Comparison of ENCODE assay signal across 23 cellular contexts in the genomic region with DNA sequence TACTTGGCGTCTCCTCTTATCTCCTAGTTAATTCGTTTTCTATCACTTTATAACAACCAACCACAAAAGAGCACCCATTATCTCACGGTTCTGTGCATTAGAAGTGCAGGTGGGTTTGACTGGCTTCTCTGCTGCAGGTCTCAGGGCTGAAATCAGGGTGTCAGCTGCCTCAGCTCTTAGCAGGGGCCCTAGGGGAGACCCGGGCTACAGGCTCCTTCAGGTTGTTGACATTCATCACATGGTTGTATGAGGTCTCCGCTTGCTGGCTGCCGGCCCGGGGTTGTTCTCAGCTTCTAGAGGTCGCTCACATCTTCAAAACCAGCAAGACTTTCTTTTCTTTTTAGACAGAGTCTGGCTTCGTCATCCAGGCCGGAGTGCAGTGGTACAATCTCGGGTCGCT. TPM values are rescaled to one million over a fixed set of nuclear protein-coding genes. Genes with fewer than 3 reads are reported as not detected.
DNase-seq lines count a peak whose midpoint lies in the region; ATAC-seq and TF ChIP-seq lines count a peak whose summit lies in the region.
"Had no signal": no experiment of that assay in that cellular context is flagged by ENCODE, and none has a peak within 500 bp of the region (broad histone marks: within the 10 kb centered on the region; RNA-seq: fewer than 3 reads in every experiment).

No MANE protein-coding gene starts in this region.

- peak overlapping the region in 2 of 8 donors; percentile 23 to 46 for H3K27ac Mint-ChIP-seq in CD8-positive, alpha-beta memory T cell
- no peak overlapping the region for H3K27ac Mint-ChIP-seq in activated T-helper 1 cell treated with anti-CD3 and anti-CD28 coated beads, Interleukin-12 subunit alpha, Interleukin-12 subunit beta, Interleukin-2, Interleukin-4 antibody, amounts not matched to agents 30 ng/mL and 10 ng/mL and 1 ng/mL, durations not matched to agents 14 hours and 24 hours and 36 hours
- H3K27ac Mint-ChIP-seq in neural crest cell (ENCODE audit: unreplicated experiment): no peak overlapping the region
- H3K27ac Mint-ChIP-seq: activated CD8-positive, alpha-beta T cell treated with anti-CD3 and anti-CD28 coated beads for 36 hours; activated naive CD4-positive, alpha-beta T cell treated with anti-CD3 and anti-CD28 coated beads, Interleukin-2, amount 10 ng/mL, durations not matched to agents 7 days and 5 days; activated T-cell treated with anti-CD3 and anti-CD28 coated beads, Interleukin-2, amount 50 U/mL, for 24 hours; WTC11 had no signal

- no peak overlapping the region for H3K56ac ChIP-seq in mesendoderm (ENCODE audit: low read length)

- no peak overlapping the region for H3K4ac ChIP-seq in mesendoderm (ENCODE audit: low read depth, low read length)

- no peak overlapping the region for H3K9ac ChIP-seq in mesendoderm (ENCODE audit: low read length)

- peaks cover under 1% of the 10 kb centered on the region for H3K36me3 ChIP-seq in CD8-positive, alpha-beta memory T cell (ENCODE audit: insufficient read depth, low read length)
- H3K36me3 ChIP-seq in mesendoderm (ENCODE audit: control insufficient read depth, insufficient read depth, low read length): peaks cover 5% of the 10 kb centered on the region

- intact Hi-C loops in activated T-helper 1 cell treated with anti-CD3 and anti-CD28 coated beads, Interleukin-12 subunit alpha, Interleukin-12 subunit beta, Interleukin-2, Interleukin-4 antibody, amounts not matched to agents 30 ng/mL and 10 ng/mL and 1 ng/mL, durations not matched to agents 14 hours and 24 hours and 36 hours (cut with micrococcal nuclease): no loop called here

- H4K5ac ChIP-seq in mesendoderm (ENCODE audit: low read length): no peak overlapping the region

- peaks cover 0 to 7% (median 0%) of the 10 kb centered on the region in 3 donors for H3K36me3 Mint-ChIP-seq in CD8-positive, alpha-beta memory T cell
- H3K36me3 Mint-ChIP-seq in activated T-helper 1 cell treated with anti-CD3 and anti-CD28 coated beads, Interleukin-12 subunit alpha, Interleukin-12 subunit beta, Interleukin-2, Interleukin-4 antibody, amounts not matched to agents 30 ng/mL and 10 ng/mL and 1 ng/mL, durations not matched to agents 14 hours and 24 hours and 36 hours (ENCODE audit: low read depth): peaks cover 4% of the 10 kb centered on the region
- no peaks in the 10 kb centered on the region for H3K36me3 Mint-ChIP-seq in neural crest cell (ENCODE audit: low read depth)

- no peak overlapping the region for H2BK5ac ChIP-seq in mesendoderm (ENCODE audit: low read length)

- no peak overlapping the region for H3K4me2 ChIP-seq in mesendoderm (ENCODE audit: low read length)

- H3K9me3 ChIP-seq in CD8-positive, alpha-beta memory T cell (ENCODE audit: low read length): no peaks in the 10 kb centered on the region
- H3K9me3 ChIP-seq: esophagus squamous epithelium, vagina had no signal

- peak overlapping the region in 5 of 7 donors; percentile 21 to 79 (median 44) for H3K4me3 Mint-ChIP-seq in CD8-positive, alpha-beta memory T cell
- H3K4me3 Mint-ChIP-seq in activated T-helper 1 cell treated with anti-CD3 and anti-CD28 coated beads, Interleukin-12 subunit alpha, Interleukin-12 subunit beta, Interleukin-2, Interleukin-4 antibody, amounts not matched to agents 30 ng/mL and 10 ng/mL and 1 ng/mL, durations not matched to agents 14 hours and 24 hours and 36 hours: peak overlapping the region; percentile 49
- H3K4me3 Mint-ChIP-seq in neural crest cell: peak overlapping the region; percentile 78
- H3K4me3 Mint-ChIP-seq: activated CD8-positive, alpha-beta T cell treated with anti-CD3 and anti-CD28 coated beads for 36 hours; activated naive CD4-positive, alpha-beta T cell treated with anti-CD3 and anti-CD28 coated beads, Interleukin-2, amount 10 ng/mL, durations not matched to agents 7 days and 5 days; H9; WTC11 had no signal

- peaks cover 5 to 16% (median 8%) of the 10 kb centered on the region in 3 donors for H3K4me1 Mint-ChIP-seq in CD8-positive, alpha-beta memory T cell
- peaks cover 16% of the 10 kb centered on the region for H3K4me1 Mint-ChIP-seq in activated T-helper 1 cell treated with anti-CD3 and anti-CD28 coated beads, Interleukin-12 subunit alpha, Interleukin-12 subunit beta, Interleukin-2, Interleukin-4 antibody, amounts not matched to agents 30 ng/mL and 10 ng/mL and 1 ng/mL, durations not matched to agents 14 hours and 24 hours and 36 hours (ENCODE audit: low read depth)
- H3K4me1 Mint-ChIP-seq in neural crest cell: peaks cover 17% of the 10 kb centered on the region

- H3K27me3 Mint-ChIP-seq in CD8-positive, alpha-beta memory T cell: no peaks in the 10 kb centered on the region
- peaks cover 1% of the 10 kb centered on the region for H3K27me3 Mint-ChIP-seq in activated T-helper 1 cell treated with anti-CD3 and anti-CD28 coated beads, Interleukin-12 subunit alpha, Interleukin-12 subunit beta, Interleukin-2, Interleukin-4 antibody, amounts not matched to agents 30 ng/mL and 10 ng/mL and 1 ng/mL, durations not matched to agents 14 hours and 24 hours and 36 hours (ENCODE audit: insufficient read depth)
- peaks cover under 1% of the 10 kb centered on the region for H3K27me3 Mint-ChIP-seq in neural crest cell (ENCODE audit: low read depth)
- H3K27me3 Mint-ChIP-seq: activated CD8-positive, alpha-beta T cell treated with anti-CD3 and anti-CD28 coated beads for 36 hours; activated naive CD4-positive, alpha-beta T cell treated with anti-CD3 and anti-CD28 coated beads, Interleukin-2, amount 10 ng/mL, durations not matched to agents 7 days and 5 days; activated T-cell treated with anti-CD3 and anti-CD28 coated beads, Interleukin-2, amount 50 U/mL, for 24 hours had no signal

- H3K27me3 ChIP-seq in CD8-positive, alpha-beta memory T cell (ENCODE audit: insufficient read depth, low read length, poor library complexity, severe bottlenecking): no peaks in the 10 kb centered on the region
- H3K27me3 ChIP-seq in mesendoderm (ENCODE audit: insufficient read depth, low read length, poor library complexity): no peaks in the 10 kb centered on the region
- H3K27me3 ChIP-seq: esophagus squamous epithelium, vagina had no signal

- no peak overlapping the region for H2BK15ac ChIP-seq in mesendoderm (replicated peaks; ENCODE audit: low read depth)

- peaks cover 15% of the 10 kb centered on the region for H3K79me1 ChIP-seq in mesendoderm (ENCODE audit: low read length)

- TF ChIP-seq CTCF in neural crest cell (conservative IDR thresholded peaks at IDR 0.05): no peak

- H3K79me2 ChIP-seq in mesendoderm (ENCODE audit: control insufficient read depth, insufficient read depth, low read length): peaks cover 12% of the 10 kb centered on the region

- H3K9me3 Mint-ChIP-seq in CD8-positive, alpha-beta memory T cell: no peaks in the 10 kb centered on the region
- H3K9me3 Mint-ChIP-seq in activated T-helper 1 cell treated with anti-CD3 and anti-CD28 coated beads, Interleukin-12 subunit alpha, Interleukin-12 subunit beta, Interleukin-2, Interleukin-4 antibody, amounts not matched to agents 30 ng/mL and 10 ng/mL and 1 ng/mL, durations not matched to agents 14 hours and 24 hours and 36 hours: no peaks in the 10 kb centered on the region
- no peaks in the 10 kb centered on the region for H3K9me3 Mint-ChIP-seq in neural crest cell
- H3K9me3 Mint-ChIP-seq: activated CD8-positive, alpha-beta T cell treated with anti-CD3 and anti-CD28 coated beads for 36 hours; activated naive CD4-positive, alpha-beta T cell treated with anti-CD3 and anti-CD28 coated beads, Interleukin-2, amount 10 ng/mL, durations not matched to agents 7 days and 5 days; activated T-cell treated with anti-CD3 and anti-CD28 coated beads, Interleukin-2, amount 50 U/mL, for 24 hours; H9 had no signal

- DNase-seq in NCI-H2029 treated with DMSO at 0.1 percent for 48 hours (lab: John Stamatoyannopoulos, UW): peak; percentile 49
- DNase-seq in NCI-H2029 (lab: John Stamatoyannopoulos, UW): no peak
- no peak for DNase-seq in CD8-positive, alpha-beta memory T cell
- DNase-seq in activated T-helper 1 cell treated with anti-CD3 and anti-CD28 coated beads, Interleukin-12 subunit alpha, Interleukin-12 subunit beta, Interleukin-2, Interleukin-4 antibody, amounts not matched to agents 30 ng/mL and 10 ng/mL and 1 ng/mL, durations not matched to agents 14 hours and 24 hours and 36 hours (ENCODE audit: low spot score): no peak
- no peak for DNase-seq in neural crest cell (ENCODE audit: low read depth, low spot score)
- no peak for DNase-seq in mesendoderm
- DNase-seq in HPDE6-E6E7 (ENCODE audit: extremely low spot score): no peak
- DNase-seq: 8988T; activated CD8-positive, alpha-beta T cell treated with anti-CD3 and anti-CD28 coated beads for 36 hours; activated naive CD4-positive, alpha-beta T cell treated with anti-CD3 and anti-CD28 coated beads, Interleukin-2, amount 10 ng/mL, durations not matched to agents 7 days and 5 days; activated T-cell treated with anti-CD3 and anti-CD28 coated beads, Interleukin-2, amount 50 U/mL, for 24 hours; esophagus squamous epithelium; H9; KG1; left cardiac atrium; NCI-H2081 treated with DMSO at 0.1 percent for 48 hours; NCI-H526; PC-3; stimulated activated CD8-positive, alpha-beta memory T cell treated with anti-CD3 and anti-CD28 coated beads, Interleukin-4, amount 100 ng/mL, for 48 hours; T-helper 2 cell had no signal

- CTCF ChIA-PET in CD8-positive, alpha-beta memory T cell (lab: Charles Lee): interaction anchor here (1.4 kb wide), 1 partner anchor 14 kb away, joined by 8 read pairs; a partner anchor contains a TSS

- ATAC-seq in GM18858 (IDR thresholded peaks at IDR 0.05; ENCODE audit: unreplicated experiment): no peak
- ATAC-seq: activated CD8-positive, alpha-beta T cell treated with anti-CD3 and anti-CD28 coated beads for 36 hours; left cardiac atrium; PC-3; WTC11 had no signal

- POLR2A ChIA-PET in CD8-positive, alpha-beta memory T cell (lab: Charles Lee): no interaction called here

- H2AK5ac ChIP-seq in mesendoderm (ENCODE audit: low read length): no peak overlapping the region

- H3K4me1 ChIP-seq in CD8-positive, alpha-beta memory T cell (ENCODE audit: insufficient read depth, low read length): peaks cover 15% of the 10 kb centered on the region
- no peaks in the 10 kb centered on the region for H3K4me1 ChIP-seq in mesendoderm (ENCODE audit: control insufficient read depth, low read depth, low read length)

- no peak overlapping the region for H3K23ac ChIP-seq in mesendoderm (ENCODE audit: low read length)

- WGBS in mesendoderm (ENCODE audit: extremely low coverage, insufficient coverage, low lambda C conversion rate): no CpG with 5 or more reads among the region's 12 CpGs

- no peak overlapping the region for H3K4me3 ChIP-seq in CD8-positive, alpha-beta memory T cell (ENCODE audit: low read length)
- H3K4me3 ChIP-seq in mesendoderm (ENCODE audit: low read length): no peak overlapping the region
- H3K4me3 ChIP-seq: esophagus squamous epithelium, vagina had no signal

- H3K27ac ChIP-seq in CD8-positive, alpha-beta memory T cell (ENCODE audit: low read depth, low read length): no peak overlapping the region
- no peak overlapping the region for H3K27ac ChIP-seq in mesendoderm (ENCODE audit: low read depth, low read length)
- H3K27ac ChIP-seq: esophagus squamous epithelium, vagina had no signal

- H3K18ac ChIP-seq in mesendoderm (ENCODE audit: low read length): no peak overlapping the region

- no peak overlapping the region for H2BK120ac ChIP-seq in mesendoderm (ENCODE audit: low read depth, low read length)

- no peak overlapping the region for H4K8ac ChIP-seq in mesendoderm (ENCODE audit: low read depth, low read length)

RNA-seq across cellular contexts. Expression of a gene that starts 2.9 kb away (rescaled TPM):
- total RNA-seq in CD8-positive, alpha-beta memory T cell: 10 to 100 TPM; 71.2 to 72.5 TPM
- polyA plus RNA-seq in CD8-positive, alpha-beta memory T cell: 11.2 TPM
- 88.2 and 94.9 TPM in 2 replicates for total RNA-seq in activated T-helper 1 cell treated with anti-CD3 and anti-CD28 coated beads, Interleukin-12 subunit alpha, Interleukin-12 subunit beta, Interleukin-2, Interleukin-4 antibody, amounts not matched to agents 30 ng/mL and 10 ng/mL and 1 ng/mL, durations not matched to agents 14 hours and 24 hours and 36 hours
- 71.9 and 72.6 TPM in 2 replicates for total RNA-seq in neural crest cell
- 30.2 TPM for polyA plus RNA-seq in mesendoderm (2013, experiment 1 of 2)
- 29.7 TPM for polyA plus RNA-seq in mesendoderm (2013, experiment 2 of 2)

RNA-seq across cellular contexts. Expression of a gene that starts 12.3 kb away (rescaled TPM):
- 10 to 100 TPM; 30.8 to 35.2 TPM for total RNA-seq in CD8-positive, alpha-beta memory T cell
- polyA plus RNA-seq in CD8-positive, alpha-beta memory T cell: 54.4 TPM
- 65.7 and 70.3 TPM in 2 replicates for total RNA-seq in activated T-helper 1 cell treated with anti-CD3 and anti-CD28 coated beads, Interleukin-12 subunit alpha, Interleukin-12 subunit beta, Interleukin-2, Interleukin-4 antibody, amounts not matched to agents 30 ng/mL and 10 ng/mL and 1 ng/mL, durations not matched to agents 14 hours and 24 hours and 36 hours
- total RNA-seq in neural crest cell: 18.1 and 20.1 TPM in 2 replicates
- 12.8 TPM for polyA plus RNA-seq in mesendoderm (2013, experiment 1 of 2)
- 11.7 TPM for polyA plus RNA-seq in mesendoderm (2013, experiment 2 of 2)

RNA-seq across cellular contexts. Expression of a gene that starts 14.5 kb away (rescaled TPM):
- total RNA-seq in CD8-positive, alpha-beta memory T cell: 10 to 100 TPM; 37.3 to 38.2 TPM
- polyA plus RNA-seq in CD8-positive, alpha-beta memory T cell: 31.3 TPM
- total RNA-seq in activated T-helper 1 cell treated with anti-CD3 and anti-CD28 coated beads, Interleukin-12 subunit alpha, Interleukin-12 subunit beta, Interleukin-2, Interleukin-4 antibody, amounts not matched to agents 30 ng/mL and 10 ng/mL and 1 ng/mL, durations not matched to agents 14 hours and 24 hours and 36 hours: 50.3 and 52.1 TPM in 2 replicates
- 59.0 and 63.0 TPM in 2 replicates for total RNA-seq in neural crest cell
- polyA plus RNA-seq in mesendoderm (2013, experiment 1 of 2): 31.5 TPM
- polyA plus RNA-seq in mesendoderm (2013, experiment 2 of 2): 31.5 TPM

RNA-seq across cellular contexts. Expression of a gene that starts 25.6 kb away (rescaled TPM):
- total RNA-seq in CD8-positive, alpha-beta memory T cell: 10 to 100 TPM; 68.9 to 74.6 TPM
- polyA plus RNA-seq in CD8-positive, alpha-beta memory T cell: 37.0 TPM
- 97.0 and 98.1 TPM in 2 replicates for total RNA-seq in activated T-helper 1 cell treated with anti-CD3 and anti-CD28 coated beads, Interleukin-12 subunit alpha, Interleukin-12 subunit beta, Interleukin-2, Interleukin-4 antibody, amounts not matched to agents 30 ng/mL and 10 ng/mL and 1 ng/mL, durations not matched to agents 14 hours and 24 hours and 36 hours
- total RNA-seq in neural crest cell: 163 and 167 TPM in 2 replicates
- 64.8 TPM for polyA plus RNA-seq in mesendoderm (2013, experiment 1 of 2)
- 67.8 TPM for polyA plus RNA-seq in mesendoderm (2013, experiment 2 of 2)

RNA-seq across cellular contexts. Expression of a gene that starts 41.5 kb away (rescaled TPM):
- 10 to 100 TPM; 65.9 to 68.2 TPM for total RNA-seq in CD8-positive, alpha-beta memory T cell
- polyA plus RNA-seq in CD8-positive, alpha-beta memory T cell: 44.9 TPM
- total RNA-seq in activated T-helper 1 cell treated with anti-CD3 and anti-CD28 coated beads, Interleukin-12 subunit alpha, Interleukin-12 subunit beta, Interleukin-2, Interleukin-4 antibody, amounts not matched to agents 30 ng/mL and 10 ng/mL and 1 ng/mL, durations not matched to agents 14 hours and 24 hours and 36 hours: 53.8 and 56.0 TPM in 2 replicates
- total RNA-seq in neural crest cell: 40.9 and 42.0 TPM in 2 replicates
- 28.7 TPM for polyA plus RNA-seq in mesendoderm (2013, experiment 1 of 2)
- 28.9 TPM for polyA plus RNA-seq in mesendoderm (2013, experiment 2 of 2)
